ENCODE assay signal across 9 cellular contexts in genomic region chr2:47520302-47520630, GRCh38. TPM values are rescaled to one million over a fixed set of nuclear protein-coding genes. Genes with fewer than 3 reads are reported as not detected.
DNase-seq lines count a peak whose midpoint lies in the region; ATAC-seq, FAIRE-seq and TF ChIP-seq lines count a peak whose summit lies in the region.
"Had no signal": no experiment of that assay in that cellular context is flagged by ENCODE, and none has a peak within 500 bp of the region (broad histone marks: within the 10 kb centered on the region; RNA-seq: fewer than 3 reads in every experiment).

No MANE protein-coding gene starts in this region.

- CTCF ChIA-PET in AG04450 (lab: Charles Lee): interaction anchor here (1.0 kb wide), 1 partner anchor 83 kb away, joined by 5 read pairs; no protein-coding TSS in a partner anchor

- H3K27me3 ChIP-seq in AG04450 (ENCODE audit: control insufficient read depth, insufficient read depth, low read length): peaks cover 17% of the 10 kb centered on the region

- H3K9me3 ChIP-seq in AG04450 (ENCODE audit: control insufficient read depth, insufficient read depth, low read length): no peaks in the 10 kb centered on the region

- no peak overlapping the region for H3K27ac ChIP-seq in AG04450 (ENCODE audit: low read depth, low read length)

- FAIRE-seq in frontal cortex (lab: Jason Lieb, UNC): no peak

- DNase-seq in AG04450 (ENCODE audit: low read depth, low spot score) (no peak), GM20000 (ENCODE audit: low spot score) (peak; percentile 35), SIG-M5 treated with dmso at 0.1 percent for 504 hours (lab: John Stamatoyannopoulos, UW; ENCODE audit: unreplicated experiment) (peak; percentile 99), frontal cortex (ENCODE audit: low spot score in 2 of 2) (peak; percentile 39 to 44), T-helper 9 cell (no peak), COLO668 (lab: John Stamatoyannopoulos, UW; ENCODE audit: unreplicated experiment) (no peak)
- DNase-seq in activated effector memory CD4-positive, alpha-beta T cell treated with anti-CD3 and anti-CD28 coated beads, Interleukin-2, amount 50 U/mL, for 16 hours: no peak

- TF ChIP-seq CTCF in AG04450 (IDR thresholded peaks at IDR 0.05; ENCODE audit: low read depth, low read length) (no peak), GM20000 (IDR thresholded peaks at IDR 0.05; ENCODE audit: extremely low read depth, missing control alignments) (no peak)

- TF ChIP-seq POLR2A in GM18505 (IDR thresholded peaks at IDR 0.05; ENCODE audit: borderline replicate concordance, extremely low read depth, insufficient read depth, insufficient read length): no peak

- POLR2A ChIA-PET in AG04450 (lab: Yijun Ruan, JAX): no interaction called here

- H3K4me3 ChIP-seq in AG04450 (ENCODE audit: low read depth, low read length): peak overlapping the region; percentile 61

- ATAC-seq in GM18505 (IDR thresholded peaks at IDR 0.05; ENCODE audit: unreplicated experiment): no peak

RNA-seq across cellular contexts. Expression of gene KCNK12, which starts 50.5 kb away (rescaled TPM):
- polyA plus RNA-seq in AG04450 (2011; rRNA removed): 0.01 TPM in 1 of 2 replicates, not detected in the other
- polyA minus RNA-seq in AG04450 (2011; rRNA and poly(A)+ RNA removed): 0.05 TPM in 1 of 2 replicates, not detected in the other
- total RNA-seq in frontal cortex: 1.6 TPM
- total RNA-seq: LHCN-M2 had no signal

Comparison
In these comparisons a context has a peak if more than half of its experiments do, and no peak if none do; other contexts are left out.
1. DNase-seq: peak in GM20000 (single experiment), SIG-M5 treated with dmso at 0.1 percent for 504 hours (single experiment) and frontal cortex (2 of 2); none in AG04450 (single experiment), T-helper 9 cell (single experiment), activated effector memory CD4-positive, alpha-beta T cell treated with anti-CD3 and anti-CD28 coated beads, Interleukin-2, amount 50 U/mL, for 16 hours (single experiment) and COLO668 (single experiment).